In the genomic region with DNA sequence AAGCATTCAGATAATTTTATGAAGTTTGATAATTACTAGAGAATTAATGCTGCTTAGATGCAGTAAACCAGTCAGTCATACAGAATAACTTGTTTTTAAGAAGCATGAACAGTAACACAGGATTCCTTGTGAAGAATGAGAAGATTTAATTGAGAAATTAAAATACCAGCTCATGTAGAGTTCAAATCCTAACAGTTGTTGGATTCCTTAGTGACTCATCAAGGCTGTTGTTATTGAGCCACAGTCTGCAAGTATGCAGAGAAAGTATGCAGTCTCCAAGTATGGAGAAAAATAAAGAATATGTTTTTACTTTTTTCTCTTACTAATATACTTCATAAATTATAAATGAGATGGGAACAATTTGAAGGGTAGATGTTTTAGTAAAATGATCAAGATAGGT, we compare ENCODE assay signal across 1 cellular context.
TF ChIP-seq lines count a peak whose summit lies in the region.

No MANE protein-coding gene starts in this region.

TF ChIP-seq in endothelial cell of umbilical vein, 7 proteins besides CTCF, POLR2A, EP300 and RAD21 (continued from another document):
- TF ChIP-seq POLR2AphosphoS5 (IDR thresholded peaks at IDR 0.05; ENCODE audit: insufficient read depth, low read depth, low read length) (no peak), GATA2 (IDR thresholded peaks at IDR 0.05; ENCODE audit: insufficient read depth, insufficient read length, low read depth, low read length) (no peak), EZH2 (IDR thresholded peaks at IDR 0.05; ENCODE audit: borderline replicate concordance, low read depth, low read length, severe bottlenecking) (no peak)
- TF ChIP-seq, protein P1, sequence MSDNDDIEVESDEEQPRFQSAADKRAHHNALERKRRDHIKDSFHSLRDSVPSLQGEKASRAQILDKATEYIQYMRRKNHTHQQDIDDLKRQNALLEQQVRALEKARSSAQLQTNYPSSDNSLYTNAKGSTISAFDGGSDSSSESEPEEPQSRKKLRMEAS (IDR thresholded peaks at IDR 0.05; ENCODE audit: insufficient read depth, insufficient read length): no peak
